1 cellular context compared by ENCODE assay signal in genomic region chr6:165554644-165555043, GRCh38.
TF ChIP-seq lines count a peak whose summit lies in the region.
"Not testable (repeated sequence)": the region's sequence is repeated elsewhere in the genome, so short reads cannot be mapped to it uniquely, and the experiment has no call there.

No MANE protein-coding gene starts in this region.

- POLR2A ChIA-PET in HEK293 (lab: Yijun Ruan, JAX): not testable (repeated sequence)

- not testable (repeated sequence) for H3K36me3 ChIP-seq in HEK293 (ENCODE audit: control insufficient read depth in 2 of 2, insufficient read depth in 1 of 2, low read length in 2 of 2)

- H3K4me1 ChIP-seq in HEK293 (ENCODE audit: control insufficient read depth, insufficient read depth, low read length): not testable (repeated sequence)

- not testable (repeated sequence) for H3K9me3 ChIP-seq in HEK293 (ENCODE audit: control insufficient read depth, insufficient read depth, low read depth, low read length)

- not testable (repeated sequence) for H3K27ac ChIP-seq in HEK293 (ENCODE audit: extremely low read depth, low read depth, low read length)

- not testable (repeated sequence) for TF ChIP-seq CTCF in HEK293 (tag by site-specific recombination; IDR thresholded peaks at IDR 0.05)

- CTCF ChIA-PET in HEK293 (lab: Yijun Ruan, JAX): not testable (repeated sequence)

- H3K4me3 ChIP-seq in HEK293 (ENCODE audit: low read depth, low read length): not testable (repeated sequence)

TF ChIP-seq in HEK293, 187 proteins besides CTCF, POLR2A, EP300 and RAD21:
- peak; percentile 94 for TF ChIP-seq ZNF146 (tag by site-specific recombination; IDR thresholded peaks at IDR 0.05)
TF ChIP-seq in HEK293: peak in this region for 1; not testable (repeated sequence) for 186.
